In genomic region chr3:57007513-57008415, GRCh38 we compare ENCODE assay signal across 8 cellular contexts. TPM values are rescaled to one million over a fixed set of nuclear protein-coding genes. Genes with fewer than 3 reads are reported as not detected.
A peak's percentile ranks its signal among the peaks of the same experiment; 100 is the strongest.
DNase-seq lines count a peak whose midpoint lies in the region; FAIRE-seq and TF ChIP-seq lines count a peak whose summit lies in the region.

No MANE protein-coding gene starts in this region.

- intact Hi-C loops in vagina (cut with DNase I) = loop anchor here (1.0 to 10.0 kb wide), 2 partner anchors 71 to 157 kb away; partner anchors contain the start of gene IL17RD

- no peak for TF ChIP-seq CTCF in AG09319 (IDR thresholded peaks at IDR 0.05; ENCODE audit: low read depth, low read length)
- TF ChIP-seq CTCF in OCI-LY1 (IDR thresholded peaks at IDR 0.05; ENCODE audit: low read length) = no peak
- TF ChIP-seq CTCF in vagina (IDR thresholded peaks at IDR 0.05) = no peak

- H3K9me3 ChIP-seq in OCI-LY1 (ENCODE audit: low read length) (no peaks in the 10 kb centered on the region), muscle layer of colon (ENCODE audit: low read length) (no peaks in the 10 kb centered on the region), vagina (no peaks in the 10 kb centered on the region)

- no peak overlapping the region for H2AFZ ChIP-seq in OCI-LY1 (ENCODE audit: low read length)

- H3K9ac ChIP-seq in OCI-LY1 (ENCODE audit: low read length) (peak overlapping the region; percentile 12; the same call in 1 of the 2 replicates), muscle layer of colon (ENCODE audit: low read length) (no peak overlapping the region)

- H4K20me1 ChIP-seq in OCI-LY1 (ENCODE audit: insufficient read depth, low read length) = no peaks in the 10 kb centered on the region

- no peaks in the 10 kb centered on the region for H3F3A ChIP-seq in OCI-LY1 (ENCODE audit: insufficient read depth, low read length)

- H3K79me2 ChIP-seq in OCI-LY1 (ENCODE audit: insufficient read depth, low read length) = no peaks in the 10 kb centered on the region

- no peak for FAIRE-seq in GM12892 (lab: Jason Lieb, UNC)

- H3K4me3 ChIP-seq in OCI-LY1 (ENCODE audit: low read depth, low read length, poor library complexity, severe bottlenecking) (no peak overlapping the region), muscle layer of colon (ENCODE audit: low read depth in 1 of 2, low read length in 2 of 2) (peak overlapping the region in 1 of 2 donors; percentile 38), vagina (peak overlapping the region; percentile 3 to 28)

- H3K36me3 ChIP-seq in OCI-LY1 (ENCODE audit: insufficient read depth, low read length) (no peaks in the 10 kb centered on the region), muscle layer of colon (ENCODE audit: insufficient read depth, low read length) (no peaks in the 10 kb centered on the region), vagina (no peaks in the 10 kb centered on the region)

- DNase-seq in AG09319 (ENCODE audit: extremely low read depth, low read depth) (peak; percentile 59), dedifferentiated amniotic fluid mesenchymal stem cell (ENCODE audit: extremely low spot score) (peak; percentile 83), vagina (ENCODE audit: extremely low spot score in 2 of 2) (peak in 1 of 2 donors; percentile 94), NCI-H2227 (lab: John Stamatoyannopoulos, UW; ENCODE audit: unreplicated experiment) (no peak), GM12892 (ENCODE audit: insufficient read length) (no peak), NOMO-1 (lab: John Stamatoyannopoulos, UW; ENCODE audit: unreplicated experiment in 2 of 2) (no peak)

- peak overlapping the region; percentile 73 for H3K27ac ChIP-seq in OCI-LY1 (ENCODE audit: low read depth, low read length, poor library complexity, severe bottlenecking)
- peak overlapping the region; percentile 94 for H3K27ac ChIP-seq in muscle layer of colon (ENCODE audit: low read depth, low read length)
- H3K27ac ChIP-seq in vagina = peak overlapping the region; percentile 85

- H3K4me2 ChIP-seq in OCI-LY1 (ENCODE audit: low read length) = peak overlapping the region; percentile 10; the same call in 1 of the 2 replicates

- H3K27me3 ChIP-seq in OCI-LY1 (ENCODE audit: insufficient read depth, low read length) (no peaks in the 10 kb centered on the region), muscle layer of colon (ENCODE audit: control insufficient read depth in 1 of 2, insufficient read depth in 2 of 2, low read length in 2 of 2) (no peaks in the 10 kb centered on the region), vagina (no peaks in the 10 kb centered on the region)

- no peaks in the 10 kb centered on the region for H3K9me2 ChIP-seq in OCI-LY1 (ENCODE audit: low read depth, low read length)

- TF ChIP-seq POLR2A in vagina (IDR thresholded peaks at IDR 0.05) = no peak
- no peak for TF ChIP-seq POLR2A in GM12892 (IDR thresholded peaks at IDR 0.05; ENCODE audit: low read depth, low read length)

- H3K4me1 ChIP-seq in OCI-LY1 (ENCODE audit: insufficient read depth, low read length, severe bottlenecking) (peaks cover 49% of the 10 kb centered on the region), muscle layer of colon (ENCODE audit: insufficient read depth, low read length) (peaks cover 71% of the 10 kb centered on the region), vagina (peaks cover 50% of the 10 kb centered on the region)

RNA-seq across cellular contexts. Expression of gene SPATA12, which starts 52.7 kb away (rescaled TPM):
- not detected for total RNA-seq in vagina
- polyA plus RNA-seq in GM12892 (2012; ENCODE audit: missing spikeins) = not detected

Comparison
In these comparisons a context has a peak if more than half of its experiments do, and no peak if none do; other contexts are left out.
1. DNase-seq: peak in AG09319 (single experiment) and dedifferentiated amniotic fluid mesenchymal stem cell (single experiment); none in NCI-H2227 (single experiment), GM12892 (single experiment) and NOMO-1 (0 of 2).
2. Peak in every context shown above with its lines, with median percentiles within 50 percentile points of each other: H3K27ac ChIP-seq.